12 cellular contexts compared by ENCODE assay signal in genomic region chr6:62891065-62891647, GRCh38.
DNase-seq lines count a peak whose midpoint lies in the region; ATAC-seq, FAIRE-seq and TF ChIP-seq lines count a peak whose summit lies in the region.
"Had no signal": no experiment of that assay in that cellular context is flagged by ENCODE, and none has a peak within 500 bp of the region (broad histone marks: within the 10 kb centered on the region; RNA-seq: fewer than 3 reads in every experiment).

No MANE protein-coding gene starts in this region.

- H4K20me1 ChIP-seq in keratinocyte (ENCODE audit: control insufficient read depth, extremely low read depth, insufficient read depth, low read length): no peaks in the 10 kb centered on the region

- no peak for FAIRE-seq in keratinocyte (lab: Jason Lieb, UNC)

- H3K4me3 ChIP-seq in keratinocyte (ENCODE audit: control insufficient read depth in 2 of 3, extremely low read depth in 1 of 3, insufficient read depth in 2 of 3, low read depth in 1 of 3, low read length in 3 of 3) (no peak overlapping the region), MG63 (no peak overlapping the region)
- H3K4me3 ChIP-seq: spleen, vagina had no signal

- H3K27me3 ChIP-seq in keratinocyte (ENCODE audit: control insufficient read depth, extremely low read depth, insufficient read depth, low read length) (no peaks in the 10 kb centered on the region), MG63 (no peaks in the 10 kb centered on the region)
- H3K27me3 ChIP-seq: spleen, vagina had no signal

- H2AFZ ChIP-seq in keratinocyte (ENCODE audit: control insufficient read depth, low read length): no peak overlapping the region

- no peaks in the 10 kb centered on the region for H3K4me1 ChIP-seq in keratinocyte (ENCODE audit: control insufficient read depth, extremely low read depth, insufficient read depth, low read length)
- H3K4me1 ChIP-seq: spleen, vagina had no signal

- H3K27ac ChIP-seq in keratinocyte (ENCODE audit: control insufficient read depth, insufficient read depth, low read length): no peak overlapping the region
- H3K27ac ChIP-seq: spleen, vagina had no signal

- DNase-seq in Ammon's horn (ENCODE audit: low spot score): peak; percentile 2
- peak; percentile 9 for DNase-seq in SKM-1 (lab: John Stamatoyannopoulos, UW; ENCODE audit: unreplicated experiment)
- DNase-seq in keratinocyte (ENCODE audit: low read depth, low spot score): no peak
- DNase-seq in NCI-H1694 treated with DMSO at 0.1 percent for 48 hours (lab: John Stamatoyannopoulos, UW): no peak
- DNase-seq in MG63: no peak
- no peak for DNase-seq in activated CD4-positive, alpha-beta T cell treated with anti-CD3 and anti-CD28 coated beads for 48 hours
- DNase-seq: activated T-cell treated with anti-CD3 and anti-CD28 coated beads, Interleukin-2, amount 50 U/mL, for 4 hours; NCI-H524 treated with DMSO at 0.1 percent for 48 hours; spleen had no signal

- H3K36me3 ChIP-seq in keratinocyte (ENCODE audit: control insufficient read depth in 2 of 2, extremely low read depth in 1 of 2, insufficient read depth in 2 of 2, low read length in 2 of 2) (no peaks in the 10 kb centered on the region), MG63 (no peaks in the 10 kb centered on the region)
- H3K36me3 ChIP-seq: spleen, vagina had no signal

- no peak overlapping the region for H3K9ac ChIP-seq in keratinocyte (ENCODE audit: control insufficient read depth, extremely low read depth, insufficient read depth, low read length)

- H3K79me2 ChIP-seq in keratinocyte (ENCODE audit: control insufficient read depth, insufficient read depth, low read length): no peaks in the 10 kb centered on the region

- no peak overlapping the region for H3K4me2 ChIP-seq in keratinocyte (ENCODE audit: control insufficient read depth, extremely low read depth, insufficient read depth, low read depth, low read length)

- H3K9me3 ChIP-seq in keratinocyte (ENCODE audit: control insufficient read depth, low read depth, low read length): no peaks in the 10 kb centered on the region
- H3K9me3 ChIP-seq in MG63: no peaks in the 10 kb centered on the region
- H3K9me3 ChIP-seq: vagina had no signal

- peak in 2 of 3 experiments; percentile 16 to 28 for TF ChIP-seq CTCF in keratinocyte (optimal IDR thresholded peaks at IDR 0.05 in 1 of 3, IDR thresholded peaks at IDR 0.05 in 1 of 3, conservative IDR thresholded peaks at IDR 0.05 in 1 of 3; ENCODE audit: extremely low read depth in 1 of 3, insufficient read depth in 2 of 3, low read length in 3 of 3)

- dilution Hi-C loops in keratinocyte (cut with MboI; ENCODE audit: extremely low pct_ligation_motif_present, low sequenced_read_pairs): no loop called here

- H3K9me1 ChIP-seq in keratinocyte (ENCODE audit: control insufficient read depth, extremely low read depth, insufficient read depth, low read length): no peaks in the 10 kb centered on the region

- peak; percentile 41 for ATAC-seq in HG02885 (IDR thresholded peaks at IDR 0.05; ENCODE audit: poor library complexity, unreplicated experiment)
- no peak for ATAC-seq in HG02588 (IDR thresholded peaks at IDR 0.05; ENCODE audit: unreplicated experiment)
- ATAC-seq: activated T-cell treated with anti-CD3 and anti-CD28 coated beads, Interleukin-2, amount 50 U/mL, for 4 hours had no signal

Comparison
In these comparisons a context has a peak if more than half of its experiments do, and no peak if none do; other contexts are left out.
1. DNase-seq: peak in Ammon's horn (single experiment) and SKM-1 (single experiment); none in keratinocyte (single experiment), NCI-H1694 treated with DMSO at 0.1 percent for 48 hours (single experiment), MG63 (single experiment) and activated CD4-positive, alpha-beta T cell treated with anti-CD3 and anti-CD28 coated beads for 48 hours (single experiment).